Comparison of ENCODE assay signal across 9 cellular contexts in genomic region chr11:74877132-74877531, GRCh38.
DNase-seq lines count a peak whose midpoint lies in the region; ATAC-seq, FAIRE-seq and TF ChIP-seq lines count a peak whose summit lies in the region.
"Had no signal": no experiment of that assay in that cellular context is flagged by ENCODE, and none has a peak within 500 bp of the region (broad histone marks: within the 10 kb centered on the region; RNA-seq: fewer than 3 reads in every experiment).

No MANE protein-coding gene starts in this region.

- H2AFZ ChIP-seq in GM12878 (ENCODE audit: control insufficient read depth, low read depth, low read length), result no peak overlapping the region

- H3K27ac ChIP-seq in GM12878 (ENCODE audit: control insufficient read depth, insufficient read depth), result no peak overlapping the region
- no peak overlapping the region for H3K27ac ChIP-seq in lower lobe of right lung

- H3K36me3 ChIP-seq in GM12878 (ENCODE audit: control insufficient read depth in 2 of 2, insufficient read depth in 2 of 2, low read length in 1 of 2) (no peaks in the 10 kb centered on the region), lower lobe of right lung (peaks cover 13% of the 10 kb centered on the region)

- POLR2A ChIA-PET in GM12878 (lab: Charles Lee), result no interaction called here

- WGBS in GM12878 (ENCODE audit: insufficient coverage, insufficient replicate concordance, low lambda C conversion rate, missing lambda C conversion rate), result 94% methylated on average over 1 of the region's 1 CpG

- no TSS peak for BruUV-seq in GM12878 (replicated peaks; lab: Mats Ljungman, UMichigan)

- peak; percentile 13 to 49 (median 23); a peak in 4 of 6 replicates for TF ChIP-seq CTCF in GM12878 (IDR thresholded peaks at IDR 0.05 in 2 of 3, conservative IDR thresholded peaks at IDR 0.05 in 1 of 3; ENCODE audit: control insufficient read depth in 2 of 3, extremely low read depth in 1 of 3, insufficient read depth in 1 of 3, low read depth in 3 of 3, low read length in 3 of 3)
- TF ChIP-seq CTCF in lower lobe of right lung (IDR thresholded peaks at IDR 0.05), result peak; percentile 45

- H3K79me2 ChIP-seq in GM12878 (ENCODE audit: control insufficient read depth, insufficient read depth, low read length), result no peaks in the 10 kb centered on the region

- SMC1A ChIA-PET in GM12878 (lab: Charles Lee; ENCODE audit: uncharacterized antibody, unreplicated experiment), result no interaction called here

- no peak overlapping the region for H3K4me3 ChIP-seq in Jurkat, Clone E6-1 (ENCODE audit: low read length)
- H3K4me3 ChIP-seq in GM12878 (no peak overlapping the region), lower lobe of right lung (no peak overlapping the region)

- FAIRE-seq in GM12878 (lab: Jason Lieb, UNC), result no peak
- FAIRE-seq: RCC 7860 had no signal

- in situ Hi-C loops in GM12878 (cut with MboI), result no loop called here

- CTCF ChIA-PET in GM12878 (lab: Yijun Ruan, JAX), result no interaction called here

- RAD21 ChIA-PET in GM12878 (lab: Charles Lee; ENCODE audit: unreplicated experiment), result no interaction called here

- intact Hi-C loops in GM12878 (cut with micrococcal nuclease; ENCODE audit: unreplicated experiment), result no loop called here
- intact Hi-C loops in lower lobe of right lung (cut with DNase I), result no loop called here

- no peak for TF ChIP-seq RAD21 in GM12878 (IDR thresholded peaks at IDR 0.05; ENCODE audit: insufficient read depth, low read depth, low read length)

- no peaks in the 10 kb centered on the region for H4K20me1 ChIP-seq in GM12878 (ENCODE audit: control insufficient read depth, insufficient read depth)

- H3K9ac ChIP-seq in GM12878 (ENCODE audit: control insufficient read depth, insufficient read depth, low read length), result no peak overlapping the region

- peak; percentile 61 for DNase-seq in CMK (ENCODE audit: low read depth)
- peak; percentile 8 for DNase-seq in Jurkat, Clone E6-1 (ENCODE audit: low read depth, low spot score)
- no peak for DNase-seq in GM12878 (ENCODE audit: low read depth, low spot score)
- no peak for DNase-seq in lower lobe of right lung
- no peak for DNase-seq in NCI-H2029 treated with DMSO at 0.1 percent for 48 hours (lab: John Stamatoyannopoulos, UW)
- DNase-seq in C1 segment of cervical spinal cord (lab: John Stamatoyannopoulos, UW), result no peak

- TF ChIP-seq EP300 in GM12878 (IDR thresholded peaks at IDR 0.05; ENCODE audit: borderline replicate concordance in 1 of 2, control insufficient read depth in 1 of 2, low read depth in 2 of 2, low read length in 2 of 2), result no peak

- H3K4me2 ChIP-seq in GM12878 (ENCODE audit: control insufficient read depth, insufficient read depth), result no peak overlapping the region

- no peak for ATAC-seq in GM12878
- no peak for ATAC-seq in lower lobe of right lung
- ATAC-seq in GM21619 (IDR thresholded peaks at IDR 0.05; ENCODE audit: unreplicated experiment), result no peak
- ATAC-seq in HG02870 (IDR thresholded peaks at IDR 0.05; ENCODE audit: unreplicated experiment), result no peak

- no peaks in the 10 kb centered on the region for H3K27me3 ChIP-seq in GM12878 (replicated peaks in 1 of 2; ENCODE audit: control insufficient read depth in 2 of 2, insufficient read depth in 2 of 2, low read length in 1 of 2)
- H3K27me3 ChIP-seq in lower lobe of right lung (ENCODE audit: low read depth), result no peaks in the 10 kb centered on the region

- peaks cover 4% of the 10 kb centered on the region; the same call in 2 of the 3 replicates for H3K9me3 ChIP-seq in GM12878 (replicated peaks; ENCODE audit: control insufficient read depth, insufficient read depth, low read length)
- peaks cover 27% of the 10 kb centered on the region for H3K9me3 ChIP-seq in lower lobe of right lung

- no peaks in the 10 kb centered on the region for H3K4me1 ChIP-seq in GM12878 (ENCODE audit: control insufficient read depth, insufficient read depth, low read length)
- no peaks in the 10 kb centered on the region for H3K4me1 ChIP-seq in lower lobe of right lung

- no peak for TF ChIP-seq POLR2A in GM12878 (IDR thresholded peaks at IDR 0.05; ENCODE audit: low read depth, low read length)

TF ChIP-seq in GM12878, 131 proteins besides CTCF, POLR2A, EP300 and RAD21:
- TF ChIP-seq POU2F2 (IDR thresholded peaks at IDR 0.05; ENCODE audit: borderline replicate concordance, low read depth, low read length) (no peak), NKRF (conservative IDR thresholded peaks at IDR 0.05) (no peak), USF2 (IDR thresholded peaks at IDR 0.05; ENCODE audit: borderline replicate concordance, low read depth, low read length) (no peak), RB1 (IDR thresholded peaks at IDR 0.05; ENCODE audit: borderline replicate concordance) (no peak), HDGF (IDR thresholded peaks at IDR 0.05) (no peak), MEF2A (IDR thresholded peaks at IDR 0.05; ENCODE audit: insufficient read depth, low read depth, low read length) (no peak), NR2C1 (IDR thresholded peaks at IDR 0.05) (no peak), BCL11A (IDR thresholded peaks at IDR 0.05; ENCODE audit: low read depth, low read length) (no peak), NR2F1 (conservative IDR thresholded peaks at IDR 0.05) (no peak), SPI1 (IDR thresholded peaks at IDR 0.05; ENCODE audit: borderline replicate concordance, insufficient read depth, low read depth, low read length) (no peak), STAT1 (conservative IDR thresholded peaks at IDR 0.05) (no peak)

Comparison
In these comparisons a context has a peak if more than half of its experiments do, and no peak if none do; other contexts are left out.
1. DNase-seq: peak in CMK (single experiment) and Jurkat, Clone E6-1 (single experiment); none in GM12878 (single experiment), lower lobe of right lung (single experiment), NCI-H2029 treated with DMSO at 0.1 percent for 48 hours (single experiment) and C1 segment of cervical spinal cord (0 of 14).